22 cellular contexts compared by ENCODE assay signal in the genomic region with DNA sequence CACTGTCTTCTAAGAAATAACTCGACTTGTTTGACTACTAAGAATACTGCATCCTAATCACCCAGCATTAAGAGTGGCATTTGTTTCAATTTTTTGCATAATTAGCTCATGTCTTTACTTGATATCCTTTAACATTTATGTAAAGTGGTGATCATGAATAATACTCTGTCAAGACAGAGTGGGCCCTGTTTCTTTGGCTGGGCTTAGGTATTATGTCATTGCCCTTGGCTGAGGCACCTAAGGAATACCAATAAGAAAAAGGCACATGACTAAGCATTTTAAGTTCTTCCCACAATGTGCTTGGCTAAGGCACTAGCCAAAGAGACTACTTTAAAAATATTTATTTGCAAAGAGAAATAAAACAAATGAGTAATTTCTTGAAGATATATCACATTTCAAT.
DNase-seq lines count a peak whose midpoint lies in the region; ATAC-seq and TF ChIP-seq lines count a peak whose summit lies in the region.
"Had no signal": no experiment of that assay in that cellular context is flagged by ENCODE, and none has a peak within 500 bp of the region (broad histone marks: within the 10 kb centered on the region; RNA-seq: fewer than 3 reads in every experiment).

No MANE protein-coding gene starts in this region.

- H3K9me3 Mint-ChIP-seq in WTC11: peaks cover 8% of the 10 kb centered on the region
- H3K9me3 Mint-ChIP-seq: activated naive CD4-positive, alpha-beta T cell treated with anti-CD3 and anti-CD28 coated beads for 36 hours; natural killer cell treated with Interleukin-12 subunit alpha and Interleukin-12 subunit beta and Interleukin-15 and Interleukin-18, amount 100 ng/mL, for 72 hours; stimulated activated naive CD8-positive, alpha-beta T cell treated with anti-CD3 and anti-CD28 coated beads, Interleukin-15, amount 100 ng/mL, for 72 hours had no signal

- peaks cover 17% of the 10 kb centered on the region for H3K4me1 ChIP-seq in left ventricle myocardium inferior
- H3K4me1 ChIP-seq in foreskin keratinocyte: no peaks in the 10 kb centered on the region
- H3K4me1 ChIP-seq: HAP-1, upper lobe of left lung had no signal

- POLR2A ChIA-PET in WTC11 (lab: Charles Lee): no interaction called here

- H3K27me3 Mint-ChIP-seq in WTC11 (ENCODE audit: low read depth): no peaks in the 10 kb centered on the region
- H3K27me3 Mint-ChIP-seq: stimulated activated naive CD8-positive, alpha-beta T cell treated with anti-CD3 and anti-CD28 coated beads, Interleukin-15, amount 100 ng/mL, for 72 hours had no signal

- no peak overlapping the region for H3K4me3 Mint-ChIP-seq in WTC11
- H3K4me3 Mint-ChIP-seq: activated naive CD4-positive, alpha-beta T cell treated with anti-CD3 and anti-CD28 coated beads for 36 hours; natural killer cell treated with Interleukin-12 subunit alpha and Interleukin-12 subunit beta and Interleukin-15 and Interleukin-18, amount 100 ng/mL, for 72 hours; stimulated activated naive CD8-positive, alpha-beta T cell treated with anti-CD3 and anti-CD28 coated beads, Interleukin-15, amount 100 ng/mL, for 72 hours had no signal

- H3K27me3 ChIP-seq in left ventricle myocardium inferior (ENCODE audit: low read depth) (no peaks in the 10 kb centered on the region), foreskin keratinocyte (no peaks in the 10 kb centered on the region)
- H3K27me3 ChIP-seq: upper lobe of left lung had no signal

- DNase-seq in Right ventricle myocardium inferior (ENCODE audit: missing footprints) (no peak), left ventricle myocardium inferior (no peak), WTC11 (ENCODE audit: low spot score) (no peak), foreskin keratinocyte (peak in 1 of 2 donors; percentile 4), SKM-1 treated with dmso at 0.1 percent for 144 hours (lab: John Stamatoyannopoulos, UW; ENCODE audit: unreplicated experiment) (no peak)
- no peak for DNase-seq in effector CD4-positive, alpha-beta T cell
- DNase-seq: activated CD4-positive, alpha-beta T cell treated with anti-CD3 and anti-CD28 coated beads, Interleukin-2, amount 50 U/mL, for 4 hours; activated naive CD4-positive, alpha-beta T cell treated with anti-CD3 and anti-CD28 coated beads for 36 hours; activated T-cell treated with anti-CD3 and anti-CD28 coated beads for 4 hours; aorta; cortex of kidney; KBM-7; NCI-H2029 treated with DMSO at 0.1 percent for 48 hours; NCI-H748 treated with DMSO at 0.1 percent for 48 hours; SIG-M5; stimulated activated naive CD8-positive, alpha-beta T cell treated with anti-CD3 and anti-CD28 coated beads, Interleukin-15, amount 100 ng/mL, for 72 hours; upper lobe of left lung had no signal

- H3K4me1 Mint-ChIP-seq in WTC11: peaks cover 31% of the 10 kb centered on the region
- H3K4me1 Mint-ChIP-seq: stimulated activated naive CD8-positive, alpha-beta T cell treated with anti-CD3 and anti-CD28 coated beads, Interleukin-15, amount 100 ng/mL, for 72 hours had no signal

- no peak overlapping the region for H3K27ac ChIP-seq in left ventricle myocardium inferior (replicated peaks)
- no peak overlapping the region for H3K27ac ChIP-seq in foreskin keratinocyte
- peak overlapping the region; percentile 64 for H3K27ac ChIP-seq in temporal lobe (ENCODE audit: low read depth, low read length)
- H3K27ac ChIP-seq: skin epidermis, upper lobe of left lung had no signal

- no peaks in the 10 kb centered on the region for H3K36me3 ChIP-seq in left ventricle myocardium inferior
- H3K36me3 ChIP-seq: HAP-1, upper lobe of left lung had no signal

- ATAC-seq in Right ventricle myocardium inferior: peak; percentile 46
- peak; percentile 48; the same call in 1 of the 2 replicates for ATAC-seq in WTC11
- ATAC-seq in foreskin keratinocyte: peak; percentile 55
- no peak for ATAC-seq in GM21825 (IDR thresholded peaks at IDR 0.05; ENCODE audit: unreplicated experiment)
- ATAC-seq: natural killer cell treated with Interleukin-12 subunit alpha and Interleukin-12 subunit beta and Interleukin-15 and Interleukin-18, amount 100 ng/mL, for 72 hours; stimulated activated naive CD8-positive, alpha-beta T cell treated with anti-CD3 and anti-CD28 coated beads, Interleukin-15, amount 100 ng/mL, for 72 hours had no signal

- no peak overlapping the region for H3K27ac Mint-ChIP-seq in WTC11
- H3K27ac Mint-ChIP-seq: activated naive CD4-positive, alpha-beta T cell treated with anti-CD3 and anti-CD28 coated beads for 36 hours; natural killer cell treated with Interleukin-12 subunit alpha and Interleukin-12 subunit beta and Interleukin-15 and Interleukin-18, amount 100 ng/mL, for 72 hours; stimulated activated naive CD8-positive, alpha-beta T cell treated with anti-CD3 and anti-CD28 coated beads, Interleukin-15, amount 100 ng/mL, for 72 hours had no signal

- H3K9me3 ChIP-seq in left ventricle myocardium inferior (replicated peaks): no peaks in the 10 kb centered on the region
- H3K9me3 ChIP-seq: HAP-1, upper lobe of left lung had no signal

- CTCF ChIA-PET in WTC11 (lab: Charles Lee): no interaction called here

- H3K36me3 Mint-ChIP-seq in WTC11: no peaks in the 10 kb centered on the region
- H3K36me3 Mint-ChIP-seq: natural killer cell treated with Interleukin-12 subunit alpha and Interleukin-12 subunit beta and Interleukin-15 and Interleukin-18, amount 100 ng/mL, for 72 hours had no signal

- intact Hi-C loops in Right ventricle myocardium inferior (cut with DNase I) (no loop called here), left ventricle myocardium inferior (cut with micrococcal nuclease) (no loop called here)

- TF ChIP-seq CTCF in left ventricle myocardium inferior (IDR thresholded peaks at IDR 0.05; ENCODE audit: borderline replicate concordance) (no peak), WTC11 (IDR thresholded peaks at IDR 0.05) (no peak), foreskin keratinocyte (conservative IDR thresholded peaks at IDR 0.05) (no peak)

- no peak overlapping the region for H3K4me3 ChIP-seq in left ventricle myocardium inferior
- H3K4me3 ChIP-seq: HAP-1, skin epidermis, upper lobe of left lung had no signal

TF ChIP-seq in WTC11, 78 proteins besides CTCF, POLR2A, EP300 and RAD21:
- TF ChIP-seq ATF1 (CRISPR knock-in tag; IDR thresholded peaks at IDR 0.05) (no peak), CREM (CRISPR knock-in tag; IDR thresholded peaks at IDR 0.05) (no peak), MYBL2 (CRISPR knock-in tag; IDR thresholded peaks at IDR 0.05) (no peak)
